Comparison of ENCODE assay signal across 15 cellular contexts in the genomic region with DNA sequence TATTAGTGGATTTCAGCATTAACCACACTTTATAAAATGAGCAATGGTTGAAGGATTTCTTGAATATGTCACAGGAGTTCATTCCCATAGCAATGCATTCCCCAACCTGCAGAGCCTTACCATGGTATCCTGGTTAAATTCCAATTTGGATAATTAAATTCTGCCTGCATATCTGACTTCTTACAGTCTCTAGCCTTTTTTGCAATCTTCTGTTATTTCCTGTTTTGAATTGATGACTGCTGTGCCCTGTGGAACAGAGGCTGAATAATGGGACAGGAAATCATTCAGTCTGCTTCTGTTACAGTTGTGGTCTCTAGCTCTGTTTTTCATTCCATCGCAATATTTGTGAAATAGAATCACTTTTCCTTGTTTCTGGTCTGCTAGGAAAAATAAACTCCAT.
DNase-seq lines count a peak whose midpoint lies in the region; ATAC-seq and TF ChIP-seq lines count a peak whose summit lies in the region.
"Had no signal": no experiment of that assay in that cellular context is flagged by ENCODE, and none has a peak within 500 bp of the region (broad histone marks: within the 10 kb centered on the region; RNA-seq: fewer than 3 reads in every experiment).

No MANE protein-coding gene starts in this region.

- H2AFZ ChIP-seq in GM23338 (no peak overlapping the region), fibroblast of lung (ENCODE audit: low read length) (no peak overlapping the region)

- H3K27me3 Mint-ChIP-seq in GM23338 (ENCODE audit: insufficient read depth, low read depth, poor library complexity) = peaks cover 2% of the 10 kb centered on the region
- no peaks in the 10 kb centered on the region for H3K27me3 Mint-ChIP-seq in mesothelial cell of epicardium (ENCODE audit: low read depth)
- no peaks in the 10 kb centered on the region for H3K27me3 Mint-ChIP-seq in activated CD4-positive, alpha-beta memory T cell treated with anti-CD3 and anti-CD28 coated beads, Interleukin-2, amount 10 ng/mL, durations not matched to agents 7 days and 5 days
- H3K27me3 Mint-ChIP-seq: activated CD4-positive, alpha-beta T cell treated with anti-CD3 and anti-CD28 coated beads, Interleukin-2, amount 10 ng/mL, durations not matched to agents 7 days and 5 days; stimulated activated naive CD8-positive, alpha-beta T cell treated with anti-CD3 and anti-CD28 coated beads, Interleukin-15, amount 100 ng/mL, for 72 hours had no signal

- POLR2A ChIA-PET in activated CD4-positive, alpha-beta memory T cell treated with anti-CD3 and anti-CD28 coated beads, Interleukin-2, amount 10 ng/mL, durations not matched to agents 7 days and 5 days (lab: Charles Lee) = no interaction called here

- no peaks in the 10 kb centered on the region; the same call in 1 of the 2 replicates for H3K9me2 ChIP-seq in GM23338 (ENCODE audit: insufficient read depth)

- H3K9me3 Mint-ChIP-seq in GM23338 = no peaks in the 10 kb centered on the region
- H3K9me3 Mint-ChIP-seq in mesothelial cell of epicardium = peaks cover 4% of the 10 kb centered on the region
- peaks cover 6% of the 10 kb centered on the region for H3K9me3 Mint-ChIP-seq in activated CD4-positive, alpha-beta memory T cell treated with anti-CD3 and anti-CD28 coated beads, Interleukin-2, amount 10 ng/mL, durations not matched to agents 7 days and 5 days

- no peak overlapping the region for H3K4me2 ChIP-seq in GM23338
- H3K4me2 ChIP-seq in fibroblast of lung (ENCODE audit: extremely low read depth, insufficient read depth, low read length) = no peak overlapping the region

- CTCF ChIA-PET in activated CD4-positive, alpha-beta memory T cell treated with anti-CD3 and anti-CD28 coated beads, Interleukin-2, amount 10 ng/mL, durations not matched to agents 7 days and 5 days (lab: Charles Lee) = no interaction called here

- H3K36me3 ChIP-seq in GM23338 (ENCODE audit: insufficient read depth) = no peaks in the 10 kb centered on the region
- no peaks in the 10 kb centered on the region for H3K36me3 ChIP-seq in fibroblast of lung (ENCODE audit: control insufficient read depth, insufficient read depth, low read length)
- H3K36me3 ChIP-seq: sigmoid colon had no signal

- H3K27ac ChIP-seq in GM23338 (ENCODE audit: low read depth) (no peak overlapping the region), fibroblast of lung (ENCODE audit: insufficient read depth, low read length) (no peak overlapping the region), substantia nigra (ENCODE audit: low read depth, low read length, poor library complexity, severe bottlenecking) (no peak overlapping the region)
- H3K27ac ChIP-seq: sigmoid colon had no signal

- no peaks in the 10 kb centered on the region for H3K9me3 ChIP-seq in fibroblast of lung (ENCODE audit: control insufficient read depth, insufficient read depth, low read depth, low read length)
- H3K9me3 ChIP-seq: sigmoid colon had no signal

- no peaks in the 10 kb centered on the region for H3K27me3 ChIP-seq in GM23338 (ENCODE audit: insufficient read depth)
- H3K27me3 ChIP-seq in fibroblast of lung (ENCODE audit: control insufficient read depth, insufficient read depth, low read length) = no peaks in the 10 kb centered on the region
- H3K27me3 ChIP-seq: sigmoid colon had no signal

- H3K4me3 ChIP-seq in GM23338 (no peak overlapping the region), fibroblast of lung (replicated peaks in 1 of 4; ENCODE audit: control extremely low read depth in 1 of 4, insufficient read depth in 1 of 4, low read depth in 3 of 4, low read length in 4 of 4) (no peak overlapping the region), skeletal muscle cell (ENCODE audit: low read depth, low read length) (no peak overlapping the region)
- H3K4me3 ChIP-seq: sigmoid colon had no signal

- no peak overlapping the region for H3K9ac ChIP-seq in fibroblast of lung (ENCODE audit: insufficient read depth, low read length)

- no peak overlapping the region for H3K4me3 Mint-ChIP-seq in GM23338
- no peak overlapping the region for H3K4me3 Mint-ChIP-seq in mesothelial cell of epicardium
- no peak overlapping the region for H3K4me3 Mint-ChIP-seq in activated CD4-positive, alpha-beta memory T cell treated with anti-CD3 and anti-CD28 coated beads, Interleukin-2, amount 10 ng/mL, durations not matched to agents 7 days and 5 days
- H3K4me3 Mint-ChIP-seq: activated CD4-positive, alpha-beta T cell treated with anti-CD3 and anti-CD28 coated beads, Interleukin-2, amount 10 ng/mL, durations not matched to agents 7 days and 5 days; activated T-cell treated with anti-CD3 and anti-CD28 coated beads, Interleukin-2, amount 50 U/mL, for 72 hours; natural killer cell; stimulated activated naive CD8-positive, alpha-beta T cell treated with anti-CD3 and anti-CD28 coated beads, Interleukin-15, amount 100 ng/mL, for 72 hours had no signal

- no peaks in the 10 kb centered on the region for H3K36me3 Mint-ChIP-seq in GM23338 (ENCODE audit: low read depth)
- no peaks in the 10 kb centered on the region for H3K36me3 Mint-ChIP-seq in mesothelial cell of epicardium
- H3K36me3 Mint-ChIP-seq in activated CD4-positive, alpha-beta memory T cell treated with anti-CD3 and anti-CD28 coated beads, Interleukin-2, amount 10 ng/mL, durations not matched to agents 7 days and 5 days (ENCODE audit: low read depth) = no peaks in the 10 kb centered on the region
- H3K36me3 Mint-ChIP-seq: natural killer cell had no signal

- H3F3A ChIP-seq in GM23338 (replicated peaks; ENCODE audit: low read depth) = no peaks in the 10 kb centered on the region

- no peaks in the 10 kb centered on the region for H3K4me1 ChIP-seq in GM23338 (ENCODE audit: insufficient read depth)
- no peaks in the 10 kb centered on the region for H3K4me1 ChIP-seq in fibroblast of lung (ENCODE audit: control insufficient read depth, extremely low read depth, insufficient read depth, low read length)
- H3K4me1 ChIP-seq: sigmoid colon had no signal

- H3K4me1 Mint-ChIP-seq in GM23338 (peaks cover 2% of the 10 kb centered on the region; the same call in 1 of the 3 replicates), mesothelial cell of epicardium (peaks cover 2% of the 10 kb centered on the region)
- H3K4me1 Mint-ChIP-seq in activated CD4-positive, alpha-beta memory T cell treated with anti-CD3 and anti-CD28 coated beads, Interleukin-2, amount 10 ng/mL, durations not matched to agents 7 days and 5 days = no peaks in the 10 kb centered on the region
- H3K4me1 Mint-ChIP-seq: activated CD4-positive, alpha-beta T cell treated with anti-CD3 and anti-CD28 coated beads, Interleukin-2, amount 10 ng/mL, durations not matched to agents 7 days and 5 days; natural killer cell; stimulated activated naive CD8-positive, alpha-beta T cell treated with anti-CD3 and anti-CD28 coated beads, Interleukin-15, amount 100 ng/mL, for 72 hours had no signal

- H3K79me2 ChIP-seq in GM23338 (replicated peaks; ENCODE audit: insufficient read depth) = no peaks in the 10 kb centered on the region
- no peaks in the 10 kb centered on the region for H3K79me2 ChIP-seq in fibroblast of lung (ENCODE audit: control insufficient read depth, insufficient read depth, low read length)

- ATAC-seq in GM23338 (no peak), SK-N-SH treated with all-trans-retinoic acid at 6 μM for 48 hours (peak; percentile 97)
- ATAC-seq: activated T-cell treated with anti-CD3 and anti-CD28 coated beads, Interleukin-2, amount 50 U/mL, for 72 hours; left ventricle myocardium superior; natural killer cell; stimulated activated naive CD8-positive, alpha-beta T cell treated with anti-CD3 and anti-CD28 coated beads, Interleukin-15, amount 100 ng/mL, for 72 hours had no signal

- DNase-seq in GM23338 (ENCODE audit: low spot score) (no peak), fibroblast of lung (ENCODE audit: low read depth in 2 of 2) (peak; percentile 5 to 97), skeletal muscle cell (ENCODE audit: low read depth) (peak; percentile 39), substantia nigra (lab: John Stamatoyannopoulos, UW) (no peak), mesothelial cell of epicardium (ENCODE audit: low spot score in 2 of 2, unreplicated experiment in 2 of 2) (no peak)
- DNase-seq in activated CD4-positive, alpha-beta memory T cell treated with anti-CD3 and anti-CD28 coated beads, Interleukin-2, amount 10 ng/mL, durations not matched to agents 7 days and 5 days = no peak
- DNase-seq: activated CD4-positive, alpha-beta T cell treated with anti-CD3 and anti-CD28 coated beads, Interleukin-2, amount 10 ng/mL, durations not matched to agents 7 days and 5 days; activated T-cell treated with anti-CD3 and anti-CD28 coated beads, Interleukin-2, amount 50 U/mL, for 72 hours; anterior cingulate cortex; left ventricle myocardium superior; MV-4-11; natural killer cell; sigmoid colon; stimulated activated naive CD8-positive, alpha-beta T cell treated with anti-CD3 and anti-CD28 coated beads, Interleukin-15, amount 100 ng/mL, for 72 hours had no signal

- H3K27ac Mint-ChIP-seq in GM23338 = 0 out of 2 replicates have a peak overlapping the region, but pooled peaks have one; percentile 19
- no peak overlapping the region for H3K27ac Mint-ChIP-seq in mesothelial cell of epicardium
- H3K27ac Mint-ChIP-seq in activated CD4-positive, alpha-beta memory T cell treated with anti-CD3 and anti-CD28 coated beads, Interleukin-2, amount 10 ng/mL, durations not matched to agents 7 days and 5 days = no peak overlapping the region
- H3K27ac Mint-ChIP-seq: activated CD4-positive, alpha-beta T cell treated with anti-CD3 and anti-CD28 coated beads, Interleukin-2, amount 10 ng/mL, durations not matched to agents 7 days and 5 days; activated T-cell treated with anti-CD3 and anti-CD28 coated beads, Interleukin-2, amount 50 U/mL, for 72 hours; natural killer cell; stimulated activated naive CD8-positive, alpha-beta T cell treated with anti-CD3 and anti-CD28 coated beads, Interleukin-15, amount 100 ng/mL, for 72 hours had no signal

- H4K20me1 ChIP-seq in GM23338 (replicated peaks; ENCODE audit: insufficient read depth) (no peaks in the 10 kb centered on the region), fibroblast of lung (ENCODE audit: control insufficient read depth, extremely low read depth, insufficient read depth, low read length) (no peaks in the 10 kb centered on the region)

- TF ChIP-seq CTCF in GM23338 (conservative IDR thresholded peaks at IDR 0.05; ENCODE audit: low read depth in 2 of 2) = no peak
- TF ChIP-seq CTCF in fibroblast of lung (conservative IDR thresholded peaks at IDR 0.05 in 1 of 2, IDR thresholded peaks at IDR 0.05 in 1 of 2; ENCODE audit: low read depth in 1 of 2, low read length in 2 of 2) = no peak
- TF ChIP-seq CTCF in mesothelial cell of epicardium (IDR thresholded peaks at IDR 0.05; ENCODE audit: unreplicated experiment) = no peak

TF ChIP-seq in GM23338, 12 proteins besides CTCF, POLR2A, EP300 and RAD21 (continues in another document):
- no peak for TF ChIP-seq ZNF114 (CRISPR knock-in tag; IDR thresholded peaks at IDR 0.05)

Comparison
In these comparisons a context has a peak if more than half of its experiments do, and no peak if none do; other contexts are left out.
1. DNase-seq: peak in fibroblast of lung (2 of 2) and skeletal muscle cell (single experiment); none in GM23338 (single experiment), substantia nigra (0 of 49), mesothelial cell of epicardium (0 of 2) and activated CD4-positive, alpha-beta memory T cell treated with anti-CD3 and anti-CD28 coated beads, Interleukin-2, amount 10 ng/mL, durations not matched to agents 7 days and 5 days (single experiment).